Comparison of ENCODE assay signal across 8 cellular contexts in genomic region chr19:10332158-10332964, GRCh38. TPM values are rescaled to one million over a fixed set of nuclear protein-coding genes. Genes with fewer than 3 reads are reported as not detected.
A peak's percentile ranks its signal among the peaks of the same experiment; 100 is the strongest.
DNase-seq lines count a peak whose midpoint lies in the region; ATAC-seq, FAIRE-seq and TF ChIP-seq lines count a peak whose summit lies in the region.

No MANE protein-coding gene starts in this region.

- H2BK5ac ChIP-seq in H1 (ENCODE audit: low read depth, low read length) = peak overlapping the region; percentile 82

- peak; percentile 1 for ATAC-seq in CD8-positive, alpha-beta T cell
- ATAC-seq in GM21360 (IDR thresholded peaks at IDR 0.05; ENCODE audit: unreplicated experiment) (no peak), left lobe of liver (no peak), GM21786 (IDR thresholded peaks at IDR 0.05; ENCODE audit: unreplicated experiment) (no peak)

- no peaks in the 10 kb centered on the region for H3K27me3 Mint-ChIP-seq in CD8-positive, alpha-beta T cell (ENCODE audit: low read depth)

- peaks cover 41% of the 10 kb centered on the region for H3K36me3 ChIP-seq in CD8-positive, alpha-beta T cell (ENCODE audit: insufficient read depth, low read length)
- peaks cover 11% of the 10 kb centered on the region; the same call in 1 of the 2 replicates for H3K36me3 ChIP-seq in MM.1S (replicated peaks; ENCODE audit: insufficient read depth, low read length)
- H3K36me3 ChIP-seq in H1 (ENCODE audit: control insufficient read depth in 2 of 4, insufficient read depth in 4 of 4, low read length in 3 of 4) = peaks cover 20 to 29% (median 25%) of the 10 kb centered on the region in 4 experiments
- H3K36me3 ChIP-seq in neuron (ENCODE audit: insufficient read depth, low read length) = peaks cover 34% of the 10 kb centered on the region

- H3K79me2 ChIP-seq in MM.1S (ENCODE audit: low read length) = peaks cover 76% of the 10 kb centered on the region
- H3K79me2 ChIP-seq in H1 (ENCODE audit: control insufficient read depth in 1 of 2, insufficient read depth in 2 of 2, low read length in 2 of 2) = peaks cover 5 to 24% of the 10 kb centered on the region in 2 experiments

- H2BK12ac ChIP-seq in H1 (ENCODE audit: low read depth, low read length) = no peak overlapping the region

- 46% methylated on average over 18 of the region's 18 CpGs; no CpG with 5 or more reads in 1 of the 2 experiments for WGBS in H1 (ENCODE audit: extremely low coverage in 1 of 2, insufficient coverage in 1 of 2, insufficient read length in 1 of 2, insufficient replicate concordance in 2 of 2, low coverage in 1 of 2, low lambda C conversion rate in 2 of 2, missing lambda C conversion rate in 1 of 2), 2 experiments

- H3K4ac ChIP-seq in H1 (replicated peaks; ENCODE audit: insufficient read length, low read depth, low read length) = no peak overlapping the region

- H2BK15ac ChIP-seq in H1 (ENCODE audit: low read length) = no peak overlapping the region

- H3K27ac Mint-ChIP-seq in CD8-positive, alpha-beta T cell = peak overlapping the region; percentile 93

- H3K23ac ChIP-seq in H1 (ENCODE audit: insufficient read length) = no peak overlapping the region

- H3K9ac ChIP-seq in MM.1S (ENCODE audit: low read length) (peak overlapping the region; percentile 91), H1 (replicated peaks in 1 of 4; ENCODE audit: extremely low read depth in 1 of 4, low read depth in 3 of 4, low read length in 3 of 4) (peak overlapping the region; percentile 52 to 86 (median 78))

- peaks cover 62% of the 10 kb centered on the region for H3K36me3 Mint-ChIP-seq in CD8-positive, alpha-beta T cell

- no peak for FAIRE-seq in H1 (lab: Jason Lieb, UNC)

- H2BK20ac ChIP-seq in H1 (ENCODE audit: low read length) = no peak overlapping the region

- no peaks in the 10 kb centered on the region for H3K9me3 ChIP-seq in CD8-positive, alpha-beta T cell (ENCODE audit: low read length)
- no peaks in the 10 kb centered on the region for H3K9me3 ChIP-seq in MM.1S (replicated peaks; ENCODE audit: insufficient read depth, low read length)
- no peaks in the 10 kb centered on the region for H3K9me3 ChIP-seq in H1 (ENCODE audit: insufficient read depth in 2 of 2, low read depth in 1 of 2, low read length in 1 of 2)
- no peaks in the 10 kb centered on the region for H3K9me3 ChIP-seq in neuron (ENCODE audit: low read length)

- peak overlapping the region; percentile 95 for H3K4me3 Mint-ChIP-seq in CD8-positive, alpha-beta T cell

- H2AK5ac ChIP-seq in H1 (ENCODE audit: low read depth, low read length) = no peak overlapping the region

- peaks cover 13% of the 10 kb centered on the region for H3K23me2 ChIP-seq in H1 (ENCODE audit: low read depth, low read length)

- no peak for TF ChIP-seq POLR2A in H1 (IDR thresholded peaks at IDR 0.05; ENCODE audit: control extremely low read depth in 1 of 2, low read depth in 2 of 2, low read length in 2 of 2)

- peak overlapping the region; percentile 76 for H3K27ac ChIP-seq in CD8-positive, alpha-beta T cell (ENCODE audit: low read depth, low read length)
- H3K27ac ChIP-seq in MM.1S (ENCODE audit: low read length) (peak overlapping the region; percentile 69; the same call in 1 of the 2 replicates), H1 (ENCODE audit: low read depth, low read length) (peak overlapping the region; percentile 76)

- H3K4me2 ChIP-seq in MM.1S (ENCODE audit: low read depth, low read length) = peak overlapping the region; percentile 80
- peak overlapping the region; percentile 82 to 91 for H3K4me2 ChIP-seq in H1 (ENCODE audit: insufficient read depth in 1 of 2, low read depth in 2 of 2, low read length in 2 of 2)

- DNase-seq in CD8-positive, alpha-beta T cell = no peak
- no peak for DNase-seq in MM.1S
- no peak for DNase-seq in H1 (ENCODE audit: low read depth in 1 of 2, low spot score in 2 of 2)
- no peak for DNase-seq in left lobe of liver (ENCODE audit: low spot score)
- no peak for DNase-seq in NK-92 treated with Interleukin-12 subunit alpha and Interleukin-12 subunit beta, amount 100 ng/mL, for 24 hours (lab: John Stamatoyannopoulos, UW)

- no peak overlapping the region; the same call in 1 of the 2 replicates for H3K18ac ChIP-seq in H1 (ENCODE audit: extremely low read depth, low read length)

- H2AFZ ChIP-seq in MM.1S (ENCODE audit: low read length) = no peak overlapping the region
- no peak overlapping the region for H2AFZ ChIP-seq in H1 (ENCODE audit: low read length)
- H2AFZ ChIP-seq in neuron (ENCODE audit: low read depth, low read length) = peak overlapping the region; percentile 20

- TF ChIP-seq CTCF in CD8-positive, alpha-beta T cell (IDR thresholded peaks at IDR 0.05) = no peak
- no peak for TF ChIP-seq CTCF in MM.1S (IDR thresholded peaks at IDR 0.05; ENCODE audit: low read length)
- TF ChIP-seq CTCF in H1 (IDR thresholded peaks at IDR 0.05; ENCODE audit: control extremely low read depth in 1 of 3, insufficient read depth in 1 of 3, low read depth in 1 of 3, low read length in 3 of 3) = no peak

- no peaks in the 10 kb centered on the region for H3F3A ChIP-seq in MM.1S (ENCODE audit: insufficient read depth, low read length)

- peaks cover 34% of the 10 kb centered on the region for H3K4me1 Mint-ChIP-seq in CD8-positive, alpha-beta T cell (ENCODE audit: low read depth)

- H4K8ac ChIP-seq in H1 (ENCODE audit: extremely low read depth, insufficient read depth, low read length) = no peak overlapping the region

- no peaks in the 10 kb centered on the region for H3K27me3 ChIP-seq in CD8-positive, alpha-beta T cell (ENCODE audit: insufficient read depth, low read length)
- H3K27me3 ChIP-seq in MM.1S (replicated peaks; ENCODE audit: insufficient read depth, low read length) (no peaks in the 10 kb centered on the region), H1 (replicated peaks in 1 of 4; ENCODE audit: control insufficient read depth in 3 of 4, extremely low read depth in 1 of 4, insufficient read depth in 3 of 4, low read length in 3 of 4) (peaks cover 0 to 3% (median 0%) of the 10 kb centered on the region in 4 experiments; a peak in 2 of 7 replicates), neuron (ENCODE audit: insufficient read depth, low read length) (no peaks in the 10 kb centered on the region)

- no peak for TF ChIP-seq EP300 in H1 (IDR thresholded peaks at IDR 0.05; ENCODE audit: borderline replicate concordance in 1 of 2, low read depth in 2 of 2, low read length in 2 of 2)

- H3K4me3 ChIP-seq in CD8-positive, alpha-beta T cell (ENCODE audit: low read depth, low read length) = peak overlapping the region; percentile 97
- H3K4me3 ChIP-seq in MM.1S (ENCODE audit: low read length) = peak overlapping the region; percentile 92
- peak overlapping the region; percentile 75 to 96 (median 90) for H3K4me3 ChIP-seq in H1 (ENCODE audit: extremely low read depth in 1 of 4, insufficient read depth in 2 of 4, low read depth in 3 of 4, low read length in 4 of 4)
- H3K4me3 ChIP-seq in neuron (ENCODE audit: low read length) = peak overlapping the region; percentile 79

- H3K14ac ChIP-seq in H1 (ENCODE audit: insufficient read length) = no peak overlapping the region

- H3K9me3 Mint-ChIP-seq in CD8-positive, alpha-beta T cell = no peaks in the 10 kb centered on the region

- CTCF ChIA-PET in CD8-positive, alpha-beta T cell (lab: Charles Lee) = interaction anchor here (1.6 kb wide), 1 partner anchor 56 kb away, joined by 5 read pairs; no protein-coding TSS in a partner anchor
- CTCF ChIA-PET in H1 (lab: Charles Lee; ENCODE audit: partially characterized antibody) = interaction anchor here (0.6 to 4.9 kb wide), 12 partner anchors 11 to 73 kb away, joined by 3 to 21 read pairs (median 4); partner anchors contain the start of gene ICAM1

- POLR2A ChIA-PET in CD8-positive, alpha-beta T cell (lab: Charles Lee) = interaction anchor here (1.0 to 2.4 kb wide), 5 partner anchors 10 to 48 kb away, joined by 3 to 11 read pairs (median 8); partner anchors contain the start of genes ICAM5 and TYK2
- POLR2A ChIA-PET in H1 (lab: Charles Lee; ENCODE audit: partially characterized antibody) = interaction anchor here (0.9 to 6.8 kb wide), 13 partner anchors 13 to 138 kb away, joined by 3 to 104 read pairs (median 4); partner anchors contain the start of genes DNMT1, FDX2, ICAM1 and ICAM4

- H4K91ac ChIP-seq in H1 (replicated peaks; ENCODE audit: insufficient read length, low read length) = no peak overlapping the region

- no peaks in the 10 kb centered on the region for H3K9me2 ChIP-seq in MM.1S (replicated peaks; ENCODE audit: insufficient read depth, low read length)

- H3K56ac ChIP-seq in H1 (replicated peaks; ENCODE audit: insufficient read length, low read depth, low read length) = no peak overlapping the region

- TF ChIP-seq RAD21 in H1 (IDR thresholded peaks at IDR 0.05 in 1 of 2, conservative IDR thresholded peaks at IDR 0.05 in 1 of 2; ENCODE audit: low read depth in 2 of 2, low read length in 2 of 2) = no peak

- no peaks in the 10 kb centered on the region for H4K20me1 ChIP-seq in MM.1S (ENCODE audit: insufficient read depth, low read length)
- H4K20me1 ChIP-seq in H1 (replicated peaks in 1 of 2; ENCODE audit: control insufficient read depth in 1 of 2, insufficient read depth in 2 of 2, low read length in 2 of 2) = peaks cover 9 to 19% of the 10 kb centered on the region in 2 experiments

- no peak overlapping the region for H2BK120ac ChIP-seq in H1 (replicated peaks; ENCODE audit: low read depth, low read length)

- intact Hi-C loops in CD8-positive, alpha-beta T cell (cut with DNase I, micrococcal nuclease) = loop anchor here (2.0 to 5.0 kb wide), 5 partner anchors 45 to 630 kb away; partner anchors contain the start of genes CDKN2D (in 1 of the 2), DNMT1 (in 1 of the 2), ICAM4 (in 1 of the 2) and ICAM5 (in 1 of the 2)

- peaks cover 24% of the 10 kb centered on the region for H3K4me1 ChIP-seq in CD8-positive, alpha-beta T cell (ENCODE audit: insufficient read depth, low read length)
- 0 out of 2 replicates have a peak, but pooled peaks cover 3% of the 10 kb centered on the region for H3K4me1 ChIP-seq in MM.1S (ENCODE audit: low read length)
- H3K4me1 ChIP-seq in H1 (replicated peaks in 1 of 4; ENCODE audit: control insufficient read depth in 3 of 4, insufficient read depth in 4 of 4, low read length in 3 of 4) = peaks cover 0 to 19% (median 7%) of the 10 kb centered on the region in 4 experiments; a peak in 6 of 7 replicates
- peaks cover 12% of the 10 kb centered on the region for H3K4me1 ChIP-seq in neuron (ENCODE audit: insufficient read depth, low read length)

- no peak overlapping the region for H4K5ac ChIP-seq in H1 (ENCODE audit: insufficient read length, low read depth, low read length)

- peaks cover 7% of the 10 kb centered on the region for H3K79me1 ChIP-seq in H1 (ENCODE audit: low read depth, low read length)

RNA-seq across cellular contexts. Expression of gene RAVER1, which starts 1.0 kb away (rescaled TPM):
- 10 to 100 TPM; 33.3 to 33.6 TPM for total RNA-seq in CD8-positive, alpha-beta T cell
- 70.5 and 72.4 TPM in 2 replicates for total RNA-seq in H1 (2021; fragmentation: NEBNext Ultra II Directional; extraction: Animal tissue kit (Norgen Biotek cat#: 25700))
- polyA plus RNA-seq in H1 (2011; rRNA removed) = 5.7 and 17.1 TPM in 2 replicates
- polyA plus RNA-seq in H1 (2011; cell fraction: cytosol; rRNA removed) = 7.7 TPM
- 21.8 TPM for polyA plus RNA-seq in H1 (2011; cell fraction: nucleus; rRNA removed)
- polyA plus RNA-seq in H1 (2012, experiment 1 of 2) = 20.0 to 44.4 TPM (median 40.7 TPM) in 4 replicates
- polyA plus RNA-seq in H1 (2012, experiment 2 of 2) = 37.2 TPM
- 44.6 TPM for polyA plus RNA-seq in H1 (2013, experiment 1 of 2)
- 43.1 TPM for polyA plus RNA-seq in H1 (2013, experiment 2 of 2)
- polyA minus RNA-seq in H1 (2011; rRNA and poly(A)+ RNA removed) = 11.8 and 15.6 TPM in 2 replicates
- polyA minus RNA-seq in H1 (2011; cell fraction: cytosol; rRNA and poly(A)+ RNA removed) = 32.7 TPM
- polyA minus RNA-seq in H1 (2011; cell fraction: nucleus; rRNA and poly(A)+ RNA removed) = 20.5 TPM
- 11.3 TPM for total RNA-seq in left lobe of liver

RNA-seq across cellular contexts. Expression of gene ICAM3, which starts 7.1 kb away (rescaled TPM):
- 100 to 1,000 TPM; 134 to 140 TPM for total RNA-seq in CD8-positive, alpha-beta T cell
- total RNA-seq in H1 (2021; fragmentation: NEBNext Ultra II Directional; extraction: Animal tissue kit (Norgen Biotek cat#: 25700)) = 16.5 TPM in 2 replicates
- polyA plus RNA-seq in H1 (2011; rRNA removed) = 15.4 and 18.9 TPM in 2 replicates
- 16.2 TPM for polyA plus RNA-seq in H1 (2011; cell fraction: cytosol; rRNA removed)
- polyA plus RNA-seq in H1 (2011; cell fraction: nucleus; rRNA removed) = 23.9 TPM
- 14.6 to 21.6 TPM (median 18.4 TPM) in 4 replicates for polyA plus RNA-seq in H1 (2012, experiment 1 of 2)
- 13.2 TPM for polyA plus RNA-seq in H1 (2012, experiment 2 of 2)
- 23.1 TPM for polyA plus RNA-seq in H1 (2013, experiment 1 of 2)
- 22.4 TPM for polyA plus RNA-seq in H1 (2013, experiment 2 of 2)
- 10.1 and 11.3 TPM in 2 replicates for polyA minus RNA-seq in H1 (2011; rRNA and poly(A)+ RNA removed)
- polyA minus RNA-seq in H1 (2011; cell fraction: cytosol; rRNA and poly(A)+ RNA removed) = 11.5 TPM
- 5.6 TPM for polyA minus RNA-seq in H1 (2011; cell fraction: nucleus; rRNA and poly(A)+ RNA removed)
- 38.6 TPM for total RNA-seq in left lobe of liver

RNA-seq across cellular contexts. Expression of gene FDX2, which starts 16.5 kb away (rescaled TPM):
- 1 to 10 TPM; 3.1 to 4.2 TPM for total RNA-seq in CD8-positive, alpha-beta T cell
- 27.0 and 27.8 TPM in 2 replicates for total RNA-seq in H1 (2021; fragmentation: NEBNext Ultra II Directional; extraction: Animal tissue kit (Norgen Biotek cat#: 25700))
- 64.4 and 80.2 TPM in 2 replicates for polyA plus RNA-seq in H1 (2011; rRNA removed)
- 56.5 TPM for polyA plus RNA-seq in H1 (2011; cell fraction: cytosol; rRNA removed)
- 58.5 TPM for polyA plus RNA-seq in H1 (2011; cell fraction: nucleus; rRNA removed)
- polyA plus RNA-seq in H1 (2012, experiment 1 of 2) = 29.0 to 43.7 TPM (median 43.2 TPM) in 4 replicates
- 39.3 TPM for polyA plus RNA-seq in H1 (2012, experiment 2 of 2)
- polyA plus RNA-seq in H1 (2013, experiment 1 of 2) = 18.6 TPM
- polyA plus RNA-seq in H1 (2013, experiment 2 of 2) = 19.3 TPM
- polyA minus RNA-seq in H1 (2011; rRNA and poly(A)+ RNA removed) = 15.6 and 20.0 TPM in 2 replicates
- polyA minus RNA-seq in H1 (2011; cell fraction: cytosol; rRNA and poly(A)+ RNA removed) = 14.0 TPM
- polyA minus RNA-seq in H1 (2011; cell fraction: nucleus; rRNA and poly(A)+ RNA removed) = 18.5 TPM
- 11.0 TPM for total RNA-seq in left lobe of liver

RNA-seq across cellular contexts. Expression of gene ZGLP1, which starts 22.7 kb away (rescaled TPM):
- 1 to 10 TPM; 1.7 to 1.8 TPM for total RNA-seq in CD8-positive, alpha-beta T cell
- 4.6 and 5.1 TPM in 2 replicates for total RNA-seq in H1 (2021; fragmentation: NEBNext Ultra II Directional; extraction: Animal tissue kit (Norgen Biotek cat#: 25700))
- 4.2 and 8.2 TPM in 2 replicates for polyA plus RNA-seq in H1 (2011; rRNA removed)
- 7.6 TPM for polyA plus RNA-seq in H1 (2011; cell fraction: cytosol; rRNA removed)
- 24.9 TPM for polyA plus RNA-seq in H1 (2011; cell fraction: nucleus; rRNA removed)
- 3.5 to 9.1 TPM (median 7.4 TPM) in 4 replicates for polyA plus RNA-seq in H1 (2012, experiment 1 of 2)
- 4.4 TPM for polyA plus RNA-seq in H1 (2012, experiment 2 of 2)
- polyA plus RNA-seq in H1 (2013, experiment 1 of 2) = 5.0 TPM
- 4.1 TPM for polyA plus RNA-seq in H1 (2013, experiment 2 of 2)
- 0.34 and 0.82 TPM in 2 replicates for polyA minus RNA-seq in H1 (2011; rRNA and poly(A)+ RNA removed)
- polyA minus RNA-seq in H1 (2011; cell fraction: cytosol; rRNA and poly(A)+ RNA removed) = 1.0 TPM
- 2.2 TPM for polyA minus RNA-seq in H1 (2011; cell fraction: nucleus; rRNA and poly(A)+ RNA removed)
- 4.2 TPM for total RNA-seq in left lobe of liver

RNA-seq across cellular contexts. Expression of gene ICAM5, which starts 42.6 kb away (rescaled TPM):
- not detected for total RNA-seq in CD8-positive, alpha-beta T cell
- total RNA-seq in H1 (2021; fragmentation: NEBNext Ultra II Directional; extraction: Animal tissue kit (Norgen Biotek cat#: 25700)) = 1.9 and 4.8 TPM in 2 replicates
- polyA plus RNA-seq in H1 (2011; rRNA removed) = 3.9 and 9.0 TPM in 2 replicates
- polyA plus RNA-seq in H1 (2011; cell fraction: cytosol; rRNA removed) = 5.9 TPM
- polyA plus RNA-seq in H1 (2011; cell fraction: nucleus; rRNA removed) = 58.0 TPM
- polyA plus RNA-seq in H1 (2012, experiment 1 of 2) = 1.2 to 5.4 TPM (median 4.4 TPM) in 4 replicates
- 1.0 TPM for polyA plus RNA-seq in H1 (2012, experiment 2 of 2)
- polyA plus RNA-seq in H1 (2013, experiment 1 of 2) = 2.9 TPM
- polyA plus RNA-seq in H1 (2013, experiment 2 of 2) = 1.9 TPM
- 0.32 and 0.79 TPM in 2 replicates for polyA minus RNA-seq in H1 (2011; rRNA and poly(A)+ RNA removed)
- polyA minus RNA-seq in H1 (2011; cell fraction: cytosol; rRNA and poly(A)+ RNA removed) = 1.4 TPM
- 7.0 TPM for polyA minus RNA-seq in H1 (2011; cell fraction: nucleus; rRNA and poly(A)+ RNA removed)
- 0.30 TPM for total RNA-seq in left lobe of liver
